Comparison of ENCODE assay signal across 8 cellular contexts in genomic region chr1:202615501-202616354, GRCh38.
DNase-seq lines count a peak whose midpoint lies in the region; ATAC-seq and TF ChIP-seq lines count a peak whose summit lies in the region.

No MANE protein-coding gene starts in this region.

- peaks cover 26% of the 10 kb centered on the region for H3K4me1 ChIP-seq in osteoblast (ENCODE audit: insufficient read depth, low read length)

- H3K27ac ChIP-seq in coronary artery (peak overlapping the region; percentile 25 to 73), osteoblast (ENCODE audit: low read depth, low read length) (peak overlapping the region; percentile 1)

- H4K20me1 ChIP-seq in osteoblast (ENCODE audit: insufficient read depth, low read length), result no peaks in the 10 kb centered on the region

- H3K36me3 ChIP-seq in osteoblast (ENCODE audit: insufficient read depth, low read length), result no peaks in the 10 kb centered on the region
- H3K36me3 ChIP-seq in H7 (replicated peaks; ENCODE audit: control insufficient read depth, insufficient read depth, low read length), result no peaks in the 10 kb centered on the region

- ATAC-seq in GM18511 (IDR thresholded peaks at IDR 0.05; ENCODE audit: unreplicated experiment), result peak; percentile 81
- peak; percentile 59 for ATAC-seq in HG02588 (IDR thresholded peaks at IDR 0.05; ENCODE audit: unreplicated experiment)

- no peak overlapping the region for H2AFZ ChIP-seq in osteoblast (ENCODE audit: low read length)

- DNase-seq in NAMALWA (ENCODE audit: low spot score), result peak; percentile 60
- DNase-seq in coronary artery (ENCODE audit: low spot score), result no peak
- DNase-seq in osteoblast (ENCODE audit: insufficient read length, low spot score, missing footprints), result peak; percentile 55
- DNase-seq in H7, result no peak
- DNase-seq in NCI-H1092 treated with DMSO at 0.1 percent for 48 hours (lab: John Stamatoyannopoulos, UW), result no peak
- no peak for DNase-seq in NCI-H748 treated with DMSO at 0.1 percent for 48 hours (lab: John Stamatoyannopoulos, UW)

- no peaks in the 10 kb centered on the region for H3K27me3 ChIP-seq in osteoblast (ENCODE audit: insufficient read depth, low read length)
- H3K27me3 ChIP-seq in H7 (ENCODE audit: control insufficient read depth, insufficient read depth, low read length), result no peaks in the 10 kb centered on the region

- H3K4me2 ChIP-seq in osteoblast (ENCODE audit: insufficient read depth, low read length), result peak overlapping the region; percentile 42

- no peaks in the 10 kb centered on the region for H3K79me2 ChIP-seq in osteoblast (ENCODE audit: insufficient read depth, low read length)

- H3K4me3 ChIP-seq in coronary artery (no peak overlapping the region), osteoblast (ENCODE audit: insufficient read depth, low read length) (peak overlapping the region; percentile 0), H7 (ENCODE audit: insufficient read depth, low read depth, low read length) (no peak overlapping the region)

- TF ChIP-seq CTCF in coronary artery (IDR thresholded peaks at IDR 0.05), result no peak
- no peak for TF ChIP-seq CTCF in osteoblast (IDR thresholded peaks at IDR 0.05; ENCODE audit: extremely low read depth, low read depth, low read length)

- no peaks in the 10 kb centered on the region for H3K9me3 ChIP-seq in osteoblast (ENCODE audit: low read depth, low read length)

Comparison
In these comparisons a context has a peak if more than half of its experiments do, and no peak if none do; other contexts are left out.
1. DNase-seq: peak in NAMALWA (single experiment) and osteoblast (single experiment); none in coronary artery (single experiment), H7 (single experiment), NCI-H1092 treated with DMSO at 0.1 percent for 48 hours (single experiment) and NCI-H748 treated with DMSO at 0.1 percent for 48 hours (single experiment).